In the genomic region with DNA sequence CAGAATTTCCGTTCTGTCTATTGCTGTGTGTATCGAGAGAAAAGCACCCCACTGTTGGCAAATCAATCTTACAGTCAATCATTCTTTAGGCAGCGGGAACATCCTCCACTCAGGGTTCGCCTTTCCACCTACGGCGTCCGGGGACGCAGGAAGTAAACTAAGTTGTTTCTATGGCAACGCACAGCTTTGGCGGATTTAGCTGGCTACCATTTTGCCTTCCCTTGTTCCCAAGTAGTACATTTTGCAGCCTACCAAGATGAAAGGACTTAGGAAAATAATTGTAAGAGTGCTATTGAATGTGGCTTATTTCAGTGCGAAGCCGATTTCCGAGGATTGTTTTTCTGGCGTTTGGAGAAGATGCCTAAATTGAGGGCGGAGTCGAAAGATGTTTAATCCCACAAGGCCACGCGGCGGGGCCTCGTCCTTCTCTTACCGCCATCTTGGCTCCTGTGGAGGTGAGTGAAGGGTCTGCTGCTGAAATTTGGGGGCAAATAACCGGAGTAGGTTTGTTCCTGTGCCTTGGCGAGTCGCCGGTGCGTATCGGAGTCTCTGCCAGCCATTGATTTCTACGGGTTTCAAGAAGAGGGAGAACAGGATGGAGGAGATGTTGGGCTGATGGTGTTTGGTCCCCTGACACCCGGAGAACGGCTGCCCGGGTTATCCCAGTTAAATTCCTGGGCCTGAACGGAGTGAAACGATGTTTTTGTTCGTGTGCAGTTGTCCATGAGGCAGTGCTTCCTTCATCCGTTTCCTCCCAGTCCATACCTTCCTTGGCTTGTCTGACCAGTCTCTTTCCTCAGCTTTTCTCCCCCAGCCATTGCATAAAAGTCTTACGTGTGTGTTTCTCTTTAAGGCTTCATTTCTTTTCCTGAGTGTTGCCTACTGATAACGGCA, we compare ENCODE assay signal across 8 cellular contexts. TPM values are rescaled to one million over a fixed set of nuclear protein-coding genes. Genes with fewer than 3 reads are reported as not detected.
DNase-seq lines count a peak whose midpoint lies in the region; ATAC-seq and TF ChIP-seq lines count a peak whose summit lies in the region.

A gene (plus strand): TSS at position 424 of the 894 bp plus-strand sequence. CDS start 778 bp downstream, outside the sequence.

- H3K14ac ChIP-seq in trophoblast cell (ENCODE audit: low read length), result peak within 1 kb of the TSS; percentile 80

- H3K9me3 ChIP-seq in adipocyte (ENCODE audit: control insufficient read depth, low read length) (no peaks in the 10 kb centered on the region), trophoblast cell (ENCODE audit: insufficient read depth, low read depth, low read length) (no peaks in the 10 kb centered on the region), transverse colon (no peaks in the 10 kb centered on the region)

- H3K79me2 ChIP-seq in trophoblast cell (ENCODE audit: control insufficient read depth, insufficient read depth, low read length, poor library complexity), result peaks cover 9% of the 10 kb centered on the region

- peak within 1 kb of the TSS; percentile 73 for H3K27ac ChIP-seq in trophoblast cell (ENCODE audit: low read depth, low read length)
- peak within 1 kb of the TSS; percentile 85 to 93 (median 88) for H3K27ac ChIP-seq in transverse colon

- ATAC-seq in HG02798 (IDR thresholded peaks at IDR 0.05; ENCODE audit: poor library complexity, unreplicated experiment), result peak; percentile 95

- H2AK5ac ChIP-seq in trophoblast cell (ENCODE audit: low read length), result peak within 1 kb of the TSS; percentile 79

- DNase-seq in NCI-H1436 (lab: John Stamatoyannopoulos, UW) (peak; percentile 99), T follicular helper cell (ENCODE audit: low read depth) (peak; percentile 76), adipocyte (ENCODE audit: low read depth) (peak; percentile 98), cardiac septum (ENCODE audit: low spot score) (peak; percentile 92), trophoblast cell (peak; percentile 88 to 98), transverse colon (peak; percentile 87)

- H2AFZ ChIP-seq in trophoblast cell (ENCODE audit: insufficient read depth, low read length, poor library complexity), result peak within 1 kb of the TSS; percentile 59

- TF ChIP-seq CTCF in GM12875 (IDR thresholded peaks at IDR 0.05; ENCODE audit: borderline replicate concordance, insufficient read depth, low read depth, low read length) (no peak), transverse colon (IDR thresholded peaks at IDR 0.05) (no peak)

- peak within 1 kb of the TSS; percentile 99 for H3K4ac ChIP-seq in trophoblast cell (ENCODE audit: low read depth, low read length)

- H3K36me3 ChIP-seq in adipocyte (ENCODE audit: control insufficient read depth, insufficient read depth, low read length, severe bottlenecking), result peaks cover 40% of the 10 kb centered on the region
- peaks cover 29 to 32% of the 10 kb centered on the region in 2 experiments for H3K36me3 ChIP-seq in trophoblast cell (ENCODE audit: control insufficient read depth in 1 of 2, insufficient read depth in 2 of 2, low read length in 2 of 2)
- H3K36me3 ChIP-seq in transverse colon, result peaks cover 0 to 38% (median 14%) of the 10 kb centered on the region in 4 donors

- peak within 1 kb of the TSS; percentile 93 for H3K18ac ChIP-seq in trophoblast cell (ENCODE audit: low read length)

- in situ Hi-C loops in transverse colon (cut with MboI; ENCODE audit: low pct_ligation_motif_present in 1 of 4, low pct_unique_long_range_greater_than_20kb in 1 of 4, low sequenced_read_pairs in 3 of 4), result no loop called here

- peak within 1 kb of the TSS; percentile 96 for H4K12ac ChIP-seq in trophoblast cell (ENCODE audit: low read depth, low read length)

- H2BK5ac ChIP-seq in trophoblast cell (ENCODE audit: low read depth, low read length, poor library complexity), result peak within 1 kb of the TSS; percentile 94

- H2BK12ac ChIP-seq in trophoblast cell (ENCODE audit: low read length), result no peak within 1 kb of the TSS

- peak; percentile 87 for TF ChIP-seq POLR2A in transverse colon (IDR thresholded peaks at IDR 0.05)

- H3K4me3 ChIP-seq in GM12875 (ENCODE audit: low read depth, low read length) (peak within 1 kb of the TSS; percentile 74), adipocyte (ENCODE audit: low read length) (peak within 1 kb of the TSS; percentile 95), trophoblast cell (ENCODE audit: low read depth, low read length) (peak within 1 kb of the TSS; percentile 78), transverse colon (peak within 1 kb of the TSS; percentile 53 to 83 (median 62))

- H3K79me1 ChIP-seq in trophoblast cell (ENCODE audit: low read length), result peaks cover 7% of the 10 kb centered on the region

- peaks cover 35% of the 10 kb centered on the region for H3K4me1 ChIP-seq in adipocyte (ENCODE audit: control insufficient read depth, insufficient read depth, low read length)
- H3K4me1 ChIP-seq in trophoblast cell (ENCODE audit: control insufficient read depth in 1 of 2, insufficient read depth in 2 of 2, low read length in 2 of 2), result peaks cover 0 to 8% of the 10 kb centered on the region in 2 experiments
- H3K4me1 ChIP-seq in transverse colon, result peaks cover 14 to 41% (median 28%) of the 10 kb centered on the region in 4 donors

- peak within 1 kb of the TSS; percentile 84 for H3K4me2 ChIP-seq in trophoblast cell (ENCODE audit: low read length)

- peak within 1 kb of the TSS; percentile 63 for H2BK120ac ChIP-seq in trophoblast cell (ENCODE audit: insufficient read depth, low read length, poor library complexity)

- H3K9ac ChIP-seq in adipocyte (ENCODE audit: low read length), result peak within 1 kb of the TSS; percentile 97
- H3K9ac ChIP-seq in trophoblast cell (ENCODE audit: low read length), result peak within 1 kb of the TSS; percentile 80

- no peaks in the 10 kb centered on the region for H3K27me3 ChIP-seq in adipocyte (replicated peaks; ENCODE audit: control insufficient read depth, insufficient read depth, low read length)
- H3K27me3 ChIP-seq in trophoblast cell (ENCODE audit: insufficient read depth, low read length), result no peaks in the 10 kb centered on the region
- H3K27me3 ChIP-seq in transverse colon, result no peaks in the 10 kb centered on the region

- H3K23ac ChIP-seq in trophoblast cell (ENCODE audit: low read length), result no peak within 1 kb of the TSS

- intact Hi-C loops in cardiac septum (cut with DNase I) (loop anchor here (2.0 kb wide), 1 partner anchor 43 kb away; no protein-coding TSS in a partner anchor), transverse colon (cut with DNase I; ENCODE audit: low total_unique reads) (no loop called here)

- peak within 1 kb of the TSS; percentile 94 for H4K8ac ChIP-seq in trophoblast cell (ENCODE audit: low read depth, low read length)

- TF ChIP-seq EP300 in transverse colon (IDR thresholded peaks at IDR 0.05; ENCODE audit: low read depth), result peak; percentile 18

- no CpG with 5 or more reads among the region's 37 CpGs for WGBS in trophoblast cell (ENCODE audit: extremely low coverage, insufficient coverage, insufficient read length)
- 1 to 5% methylated on average over 4 to 37 of the region's 37 CpGs for WGBS in transverse colon (ENCODE audit: low coverage in 1 of 2), 2 donors

- H4K91ac ChIP-seq in trophoblast cell (ENCODE audit: low read depth, low read length), result peak within 1 kb of the TSS; percentile 81

RNA-seq across cellular contexts. Expression of the gene that starts here (rescaled TPM):
- total RNA-seq in cardiac septum (563 TPM), transverse colon (100 to 1,000 TPM; 287 to 381 (median 347) TPM)
- polyA plus RNA-seq in trophoblast cell (2013), result 2,548 and 2,659 TPM in 2 replicates

Comparison
In these comparisons a context has a peak if more than half of its experiments do, and no peak if none do; other contexts are left out.
1. Peak in every context shown above with its lines: DNase-seq, ATAC-seq, H3K4me3 ChIP-seq and H3K27ac ChIP-seq.